Comparison of ENCODE assay signal across 21 cellular contexts in the genomic region with DNA sequence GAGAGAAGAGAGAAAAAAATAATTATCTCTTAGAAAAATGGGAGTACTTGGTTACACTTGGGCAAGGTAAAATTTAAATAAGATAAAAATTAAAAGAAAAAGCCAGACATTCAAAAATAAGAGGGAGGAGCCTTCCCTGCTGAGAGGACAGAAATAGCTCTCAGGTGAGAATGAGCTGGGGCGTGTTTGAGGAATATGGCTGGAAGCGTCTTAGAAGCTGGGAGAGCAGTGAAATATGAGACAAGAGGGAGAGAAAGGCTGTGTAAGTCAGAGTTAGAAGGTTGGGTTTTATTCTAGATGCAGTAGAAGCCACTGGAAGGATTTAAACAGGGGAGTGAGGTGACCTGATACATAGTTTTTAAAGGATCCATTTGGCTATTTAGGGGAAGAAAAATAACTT.
DNase-seq lines count a peak whose midpoint lies in the region; ATAC-seq, FAIRE-seq and TF ChIP-seq lines count a peak whose summit lies in the region.
"Had no signal": no experiment of that assay in that cellular context is flagged by ENCODE, and none has a peak within 500 bp of the region (broad histone marks: within the 10 kb centered on the region; RNA-seq: fewer than 3 reads in every experiment).

No MANE protein-coding gene starts in this region.

- H3K27ac ChIP-seq in GM23338 (ENCODE audit: low read depth): peak overlapping the region; percentile 48; the same call in 1 of the 2 replicates
- peak overlapping the region; percentile 75 for H3K27ac ChIP-seq in HUES48 (ENCODE audit: low read depth, low read length)
- H3K27ac ChIP-seq in RWPE1: no peak overlapping the region
- no peak overlapping the region for H3K27ac ChIP-seq in transverse colon
- H3K27ac ChIP-seq: tibial artery had no signal

- H3K9me2 ChIP-seq in GM23338 (ENCODE audit: insufficient read depth): no peaks in the 10 kb centered on the region

- no peak for TF ChIP-seq POLR2A in transverse colon (IDR thresholded peaks at IDR 0.05)

- no peaks in the 10 kb centered on the region for H3F3A ChIP-seq in GM23338 (replicated peaks; ENCODE audit: low read depth)

- no peak for TF ChIP-seq CTCF in GM23338 (conservative IDR thresholded peaks at IDR 0.05; ENCODE audit: low read depth in 2 of 2)
- TF ChIP-seq CTCF in RWPE1 (conservative IDR thresholded peaks at IDR 0.05; ENCODE audit: low read depth): no peak
- TF ChIP-seq CTCF in D721Med (IDR thresholded peaks at IDR 0.05; ENCODE audit: insufficient read depth, missing control alignments): no peak
- TF ChIP-seq CTCF in transverse colon (IDR thresholded peaks at IDR 0.05): no peak

- peak overlapping the region; percentile 69 for H3K27ac Mint-ChIP-seq in GM23338
- H3K27ac Mint-ChIP-seq: activated naive CD8-positive, alpha-beta T cell; naive thymus-derived CD4-positive, alpha-beta T cell; stimulated activated naive CD8-positive, alpha-beta T cell treated with anti-CD3 and anti-CD28 coated beads, Interleukin-15, amount 100 ng/mL, for 72 hours had no signal

- peaks cover 3% of the 10 kb centered on the region; the same call in 1 of the 3 replicates for H3K36me3 Mint-ChIP-seq in GM23338 (ENCODE audit: low read depth)

- no peaks in the 10 kb centered on the region for H3K9me3 Mint-ChIP-seq in GM23338
- H3K9me3 Mint-ChIP-seq: CD4-positive, alpha-beta memory T cell; naive thymus-derived CD4-positive, alpha-beta T cell; stimulated activated naive CD8-positive, alpha-beta T cell treated with anti-CD3 and anti-CD28 coated beads, Interleukin-15, amount 100 ng/mL, for 72 hours had no signal

- in situ Hi-C loops in transverse colon (cut with MboI; ENCODE audit: low pct_ligation_motif_present in 1 of 4, low pct_unique_long_range_greater_than_20kb in 1 of 4, low sequenced_read_pairs in 3 of 4): no loop called here

- no peaks in the 10 kb centered on the region for H3K27me3 Mint-ChIP-seq in GM23338 (ENCODE audit: insufficient read depth, low read depth, poor library complexity)
- H3K27me3 Mint-ChIP-seq: activated naive CD8-positive, alpha-beta T cell; CD4-positive, alpha-beta memory T cell; naive thymus-derived CD4-positive, alpha-beta T cell; stimulated activated naive CD8-positive, alpha-beta T cell treated with anti-CD3 and anti-CD28 coated beads, Interleukin-15, amount 100 ng/mL, for 72 hours had no signal

- 47 to 50% methylated on average over 2 of the region's 2 CpGs for WGBS in transverse colon (ENCODE audit: low coverage in 1 of 2), 2 donors

- H3K36me3 ChIP-seq in GM23338 (ENCODE audit: insufficient read depth) (no peaks in the 10 kb centered on the region), HUES48 (ENCODE audit: control insufficient read depth, insufficient read depth, low read length) (no peaks in the 10 kb centered on the region), transverse colon (no peaks in the 10 kb centered on the region)

- CTCF ChIA-PET in RWPE1 (lab: Yijun Ruan, JAX): interaction anchor here (1.1 kb wide), 1 partner anchor 19 kb away, joined by 3 read pairs; no protein-coding TSS in a partner anchor

- no peak overlapping the region for H3K4me3 Mint-ChIP-seq in GM23338
- H3K4me3 Mint-ChIP-seq: activated naive CD8-positive, alpha-beta T cell; CD4-positive, alpha-beta memory T cell; naive thymus-derived CD4-positive, alpha-beta T cell; stimulated activated naive CD8-positive, alpha-beta T cell treated with anti-CD3 and anti-CD28 coated beads, Interleukin-15, amount 100 ng/mL, for 72 hours had no signal

- H3K4me3 ChIP-seq in GM23338: no peak overlapping the region
- H3K4me3 ChIP-seq in HUES48 (ENCODE audit: low read depth, low read length): no peak overlapping the region
- H3K4me3 ChIP-seq in transverse colon: no peak overlapping the region
- H3K4me3 ChIP-seq: tibial artery had no signal

- H2AFZ ChIP-seq in GM23338: no peak overlapping the region

- no peaks in the 10 kb centered on the region for H3K27me3 ChIP-seq in GM23338 (ENCODE audit: insufficient read depth)
- H3K27me3 ChIP-seq in HUES48 (ENCODE audit: control insufficient read depth, insufficient read depth, low read length): no peaks in the 10 kb centered on the region
- H3K27me3 ChIP-seq in transverse colon: no peaks in the 10 kb centered on the region
- H3K27me3 ChIP-seq: tibial artery had no signal

- no peaks in the 10 kb centered on the region for H4K20me1 ChIP-seq in GM23338 (replicated peaks; ENCODE audit: insufficient read depth)

- TF ChIP-seq EP300 in transverse colon (IDR thresholded peaks at IDR 0.05; ENCODE audit: low read depth): no peak

- peak overlapping the region; percentile 16 for H3K4me2 ChIP-seq in GM23338

- H3K4me1 ChIP-seq in GM23338 (ENCODE audit: insufficient read depth) (peaks cover 22% of the 10 kb centered on the region), HUES48 (ENCODE audit: control insufficient read depth, insufficient read depth, low read length) (peaks cover 14% of the 10 kb centered on the region), transverse colon (no peaks in the 10 kb centered on the region)
- H3K4me1 ChIP-seq: tibial artery had no signal

- peak; percentile 56 for DNase-seq in GM23338 (ENCODE audit: low spot score)
- peak; percentile 34 for DNase-seq in RWPE1 (ENCODE audit: low spot score)
- peak; percentile 25 for DNase-seq in iPS-NIHi7 (ENCODE audit: extremely low spot score)
- DNase-seq in D721Med (ENCODE audit: insufficient read length, low spot score): no peak
- no peak for DNase-seq in anterior cingulate cortex (lab: John Stamatoyannopoulos, UW)
- no peak for DNase-seq in transverse colon
- DNase-seq: CD4-positive, alpha-beta memory T cell; DMS153; foreskin melanocyte; hypothalamus; kidney glomerular epithelial cell; mesenchymal stem cell; MV-4-11; naive thymus-derived CD4-positive, alpha-beta T cell; NCI-H774; SIG-M5; stimulated activated naive CD8-positive, alpha-beta T cell treated with anti-CD3 and anti-CD28 coated beads, Interleukin-15, amount 100 ng/mL, for 72 hours; tibial artery had no signal

- no peak overlapping the region for H3K9ac ChIP-seq in HUES48 (ENCODE audit: low read depth, low read length)

- no peaks in the 10 kb centered on the region for H3K79me2 ChIP-seq in GM23338 (replicated peaks; ENCODE audit: insufficient read depth)

- no peak for FAIRE-seq in D721Med (lab: Jason Lieb, UNC)
- FAIRE-seq: astrocyte had no signal

- intact Hi-C loops in transverse colon (cut with DNase I; ENCODE audit: low total_unique reads): no loop called here

- H3K9me3 ChIP-seq in HUES48 (ENCODE audit: control insufficient read depth, insufficient read depth, low read length): no peaks in the 10 kb centered on the region
- no peaks in the 10 kb centered on the region for H3K9me3 ChIP-seq in transverse colon
- H3K9me3 ChIP-seq: tibial artery had no signal

- H3K4me1 Mint-ChIP-seq in GM23338: peaks cover 42% of the 10 kb centered on the region
- H3K4me1 Mint-ChIP-seq: naive thymus-derived CD4-positive, alpha-beta T cell; stimulated activated naive CD8-positive, alpha-beta T cell treated with anti-CD3 and anti-CD28 coated beads, Interleukin-15, amount 100 ng/mL, for 72 hours had no signal

- peak; percentile 82 for ATAC-seq in GM23338
- ATAC-seq: naive thymus-derived CD4-positive, alpha-beta T cell; stimulated activated naive CD8-positive, alpha-beta T cell treated with anti-CD3 and anti-CD28 coated beads, Interleukin-15, amount 100 ng/mL, for 72 hours had no signal

- POLR2A ChIA-PET in RWPE1 (lab: Yijun Ruan, JAX; ENCODE audit: low non-redundant PET): no interaction called here

TF ChIP-seq in GM23338, 12 proteins besides CTCF, POLR2A, EP300 and RAD21 (continues in another document):
- TF ChIP-seq REST (IDR thresholded peaks at IDR 0.05; ENCODE audit: unreplicated experiment) (no peak), ZNF331 (CRISPR knock-in tag; IDR thresholded peaks at IDR 0.05; ENCODE audit: low read depth) (no peak), EZH2 (IDR thresholded peaks at IDR 0.05; ENCODE audit: low read depth, unreplicated experiment) (no peak), CREB1 (CRISPR knock-in tag; IDR thresholded peaks at IDR 0.05; ENCODE audit: low read depth) (no peak), ETS1 (IDR thresholded peaks at IDR 0.05) (no peak), POLR2AphosphoS5 (IDR thresholded peaks at IDR 0.05; ENCODE audit: low read depth) (no peak), NANOG (IDR thresholded peaks at IDR 0.05; ENCODE audit: borderline replicate concordance) (no peak), JUNB (IDR thresholded peaks at IDR 0.05; ENCODE audit: unreplicated experiment) (no peak), ZNF114 (CRISPR knock-in tag; IDR thresholded peaks at IDR 0.05) (no peak), EZH2phosphoT487 (IDR thresholded peaks at IDR 0.05; ENCODE audit: unreplicated experiment) (no peak)

Comparison
In these comparisons a context has a peak if more than half of its experiments do, and no peak if none do; other contexts are left out.
1. DNase-seq: peak in GM23338 (single experiment), RWPE1 (single experiment) and iPS-NIHi7 (single experiment); none in D721Med (single experiment), anterior cingulate cortex (0 of 58) and transverse colon (single experiment).
2. H3K27ac ChIP-seq: peak in GM23338 (single experiment) and HUES48 (single experiment); none in RWPE1 (single experiment) and transverse colon (0 of 4).